ENCODE assay signal across 13 cellular contexts in genomic region chr3:127747066-127747465, GRCh38.
DNase-seq lines count a peak whose midpoint lies in the region; TF ChIP-seq lines count a peak whose summit lies in the region.
"Had no signal": no experiment of that assay in that cellular context is flagged by ENCODE, and none has a peak within 500 bp of the region (broad histone marks: within the 10 kb centered on the region; RNA-seq: fewer than 3 reads in every experiment).

No MANE protein-coding gene starts in this region.

- H3K9ac ChIP-seq in mesenchymal stem cell (ENCODE audit: low read length) (no peak overlapping the region), subcutaneous abdominal adipose tissue (ENCODE audit: low read length in 5 of 5) (no peak overlapping the region), smooth muscle cell (ENCODE audit: low read depth) (no peak overlapping the region)

- DNase-seq in NCI-H1092 (lab: John Stamatoyannopoulos, UW) (peak; percentile 12), caudate nucleus (lab: John Stamatoyannopoulos, UW) (no peak), mesenchymal stem cell (no peak), HK-2 (ENCODE audit: unreplicated experiment) (no peak), smooth muscle cell (lab: John Stamatoyannopoulos, UW; ENCODE audit: unreplicated experiment) (no peak), NCI-H82 treated with DMSO at 0.1 percent for 48 hours (lab: John Stamatoyannopoulos, UW; ENCODE audit: unreplicated experiment) (no peak)
- DNase-seq: activated CD4-positive, alpha-beta T cell treated with anti-CD3 and anti-CD28 coated beads for 4 hours; activated T-cell treated with anti-CD3 and anti-CD28 coated beads, Interleukin-2, amount 50 U/mL, for 4 hours; CD4-positive, CD25-positive, alpha-beta regulatory T cell; GDM1; H7; T-helper 1 cell had no signal

- H3K14ac ChIP-seq in mesenchymal stem cell (ENCODE audit: low read length in 2 of 2) = no peak overlapping the region

- no peak overlapping the region for H2BK120ac ChIP-seq in mesenchymal stem cell (ENCODE audit: low read depth, low read length)

- no peak overlapping the region for H3K4ac ChIP-seq in mesenchymal stem cell (ENCODE audit: low read depth in 1 of 2, low read length in 2 of 2)

- H4K8ac ChIP-seq in mesenchymal stem cell (ENCODE audit: low read length) = no peak overlapping the region

- H3K4me3 ChIP-seq in mesenchymal stem cell (ENCODE audit: insufficient read depth in 1 of 2, low read depth in 1 of 2, low read length in 2 of 2) (no peak overlapping the region), subcutaneous abdominal adipose tissue (ENCODE audit: low read depth in 1 of 5, low read length in 5 of 5) (no peak overlapping the region), smooth muscle cell (no peak overlapping the region)

- peaks cover 12% of the 10 kb centered on the region for H3K79me1 ChIP-seq in mesenchymal stem cell (replicated peaks; ENCODE audit: low read length, poor library complexity, severe bottlenecking)

- H2BK15ac ChIP-seq in mesenchymal stem cell (ENCODE audit: low read depth, poor library complexity, severe bottlenecking) = no peak overlapping the region

- peak overlapping the region; percentile 58 for H2AK5ac ChIP-seq in mesenchymal stem cell (ENCODE audit: low read length, severe bottlenecking)

- no peaks in the 10 kb centered on the region for H3F3A ChIP-seq in smooth muscle cell (ENCODE audit: low read depth)

- H3K27me3 ChIP-seq in mesenchymal stem cell (ENCODE audit: control insufficient read depth in 1 of 2, insufficient read depth in 1 of 2, low read length in 2 of 2) (no peaks in the 10 kb centered on the region), subcutaneous abdominal adipose tissue (ENCODE audit: control insufficient read depth in 5 of 5, insufficient read depth in 4 of 5, low read length in 5 of 5) (no peaks in the 10 kb centered on the region), smooth muscle cell (ENCODE audit: low read depth) (no peaks in the 10 kb centered on the region)

- no peak overlapping the region for H3K23ac ChIP-seq in mesenchymal stem cell (ENCODE audit: low read length in 2 of 2)

- H3K36me3 ChIP-seq in mesenchymal stem cell (ENCODE audit: control insufficient read depth in 1 of 2, insufficient read depth in 2 of 2, low read depth in 1 of 2, low read length in 2 of 2) = peaks cover 5 to 13% of the 10 kb centered on the region in 2 experiments
- peaks cover 0 to 33% (median 20%) of the 10 kb centered on the region in 5 donors for H3K36me3 ChIP-seq in subcutaneous abdominal adipose tissue (ENCODE audit: control insufficient read depth in 5 of 5, insufficient read depth in 5 of 5, low read length in 5 of 5)
- no peaks in the 10 kb centered on the region for H3K36me3 ChIP-seq in smooth muscle cell (ENCODE audit: low read depth)

- H4K20me1 ChIP-seq in smooth muscle cell (ENCODE audit: low read depth) = no peaks in the 10 kb centered on the region

- no peak overlapping the region for H2AFZ ChIP-seq in mesenchymal stem cell (ENCODE audit: low read depth, low read length)
- H2AFZ ChIP-seq in smooth muscle cell (ENCODE audit: low read depth) = no peak overlapping the region

- H3K27ac ChIP-seq in caudate nucleus (ENCODE audit: low read depth, low read length) = peak overlapping the region; percentile 28
- no peak overlapping the region for H3K27ac ChIP-seq in mesenchymal stem cell (ENCODE audit: low read length, poor library complexity, severe bottlenecking)
- H3K27ac ChIP-seq in subcutaneous abdominal adipose tissue (ENCODE audit: low read depth, low read length) = peak overlapping the region; percentile 80
- no peak overlapping the region for H3K27ac ChIP-seq in smooth muscle cell (ENCODE audit: low read depth)

- H3K79me2 ChIP-seq in smooth muscle cell (ENCODE audit: low read depth) = no peaks in the 10 kb centered on the region

- H3K4me1 ChIP-seq in mesenchymal stem cell (ENCODE audit: control insufficient read depth, insufficient read depth, low read depth, low read length) (peaks cover 46% of the 10 kb centered on the region), subcutaneous abdominal adipose tissue (ENCODE audit: control insufficient read depth in 5 of 5, insufficient read depth in 5 of 5, low read length in 5 of 5) (peaks cover 14 to 93% (median 92%) of the 10 kb centered on the region in 5 donors), smooth muscle cell (ENCODE audit: low read depth) (no peaks in the 10 kb centered on the region)

- no peak overlapping the region for H2BK5ac ChIP-seq in mesenchymal stem cell (ENCODE audit: low read depth, low read length, poor library complexity, severe bottlenecking)

- 85% methylated on average over 1 of the region's 1 CpG for WGBS in mesenchymal stem cell
- WGBS in smooth muscle cell (ENCODE audit: low lambda C conversion rate) = 97% methylated on average over 1 of the region's 1 CpG

- no peak overlapping the region for H3K4me2 ChIP-seq in mesenchymal stem cell (ENCODE audit: low read length, poor library complexity, severe bottlenecking)
- no peak overlapping the region for H3K4me2 ChIP-seq in smooth muscle cell

- no peak for TF ChIP-seq CTCF in smooth muscle cell (IDR thresholded peaks at IDR 0.05; ENCODE audit: borderline replicate concordance, insufficient read depth, poor library complexity, severe bottlenecking)

- H3K9me3 ChIP-seq in mesenchymal stem cell (ENCODE audit: control insufficient read depth, low read length) (no peaks in the 10 kb centered on the region), subcutaneous abdominal adipose tissue (ENCODE audit: control insufficient read depth in 5 of 5, low read length in 5 of 5) (no peaks in the 10 kb centered on the region), smooth muscle cell (replicated peaks; ENCODE audit: low read depth) (no peaks in the 10 kb centered on the region)

- no peak overlapping the region for H3K18ac ChIP-seq in mesenchymal stem cell (ENCODE audit: low read depth in 1 of 2, low read length in 2 of 2)

- peak overlapping the region; percentile 11 for H4K91ac ChIP-seq in mesenchymal stem cell (ENCODE audit: low read length)

- no peak overlapping the region for H2BK12ac ChIP-seq in mesenchymal stem cell (ENCODE audit: low read length in 2 of 2)

Comparison
In these comparisons a context has a peak if more than half of its experiments do, and no peak if none do; other contexts are left out.
1. H3K27ac ChIP-seq: peak in caudate nucleus (single experiment) and subcutaneous abdominal adipose tissue (single experiment); none in mesenchymal stem cell (single experiment) and smooth muscle cell (single experiment).